9 cellular contexts compared by ENCODE assay signal in genomic region chr1:167631386-167631941, GRCh38. TPM values are rescaled to one million over a fixed set of nuclear protein-coding genes. Genes with fewer than 3 reads are reported as not detected.
DNase-seq lines count a peak whose midpoint lies in the region; ATAC-seq and TF ChIP-seq lines count a peak whose summit lies in the region.
"Had no signal": no experiment of that assay in that cellular context is flagged by ENCODE, and none has a peak within 500 bp of the region (broad histone marks: within the 10 kb centered on the region; RNA-seq: fewer than 3 reads in every experiment).

No MANE protein-coding gene starts in this region.

- H3K4me1 Mint-ChIP-seq in T-cell, result peaks cover 75 to 86% (median 84%) of the 10 kb centered on the region in 3 donors
- peaks cover 88 to 96% of the 10 kb centered on the region in 2 donors for H3K4me1 Mint-ChIP-seq in immature natural killer cell
- peaks cover 82% of the 10 kb centered on the region for H3K4me1 Mint-ChIP-seq in stimulated activated naive CD8-positive, alpha-beta T cell treated with anti-CD3 and anti-CD28 coated beads, Interleukin-15, Interleukin-2, amounts not matched to agents 100 ng/mL and 50 ng/mL, for 24 hours (ENCODE audit: low read depth)

- H3K9me3 Mint-ChIP-seq in T-cell, result no peaks in the 10 kb centered on the region
- H3K9me3 Mint-ChIP-seq in immature natural killer cell, result no peaks in the 10 kb centered on the region
- no peaks in the 10 kb centered on the region for H3K9me3 Mint-ChIP-seq in stimulated activated naive CD8-positive, alpha-beta T cell treated with anti-CD3 and anti-CD28 coated beads, Interleukin-15, Interleukin-2, amounts not matched to agents 100 ng/mL and 50 ng/mL, for 24 hours

- POLR2A ChIA-PET in T-cell (lab: Charles Lee), result interaction anchor here (0.7 to 1.1 kb wide), 3 partner anchors 9 to 44 kb away, joined by 3 read pairs; no protein-coding TSS in a partner anchor

- in situ Hi-C loops in GM13976 (cut with MboI; ENCODE audit: low sequenced_read_pairs, unreplicated experiment), result no loop called here

- H3K36me3 Mint-ChIP-seq in T-cell (peaks cover 20% of the 10 kb centered on the region), immature natural killer cell (peaks cover 9 to 19% (median 10%) of the 10 kb centered on the region in 3 donors)
- peaks cover 33% of the 10 kb centered on the region for H3K36me3 Mint-ChIP-seq in stimulated activated naive CD8-positive, alpha-beta T cell treated with anti-CD3 and anti-CD28 coated beads, Interleukin-15, Interleukin-2, amounts not matched to agents 100 ng/mL and 50 ng/mL, for 24 hours (ENCODE audit: low read depth)

- no peak for TF ChIP-seq CTCF in GM13976 (IDR thresholded peaks at IDR 0.05; ENCODE audit: borderline replicate concordance, control extremely low read depth, extremely low read depth, insufficient read depth, missing control alignments)

- H3K27ac Mint-ChIP-seq in T-cell, result peak overlapping the region; percentile 94 to 97
- H3K27ac Mint-ChIP-seq in immature natural killer cell, result peak overlapping the region; percentile 91 to 98 (median 95)
- H3K27ac Mint-ChIP-seq in stimulated activated naive CD8-positive, alpha-beta T cell treated with anti-CD3 and anti-CD28 coated beads, Interleukin-15, Interleukin-2, amounts not matched to agents 100 ng/mL and 50 ng/mL, for 24 hours, result peak overlapping the region; percentile 93

- ATAC-seq in GM21717 (IDR thresholded peaks at IDR 0.05; ENCODE audit: unreplicated experiment) (peak; percentile 17), T-cell (replicated peaks in 1 of 4) (no peak)

- H3K27me3 Mint-ChIP-seq in T-cell (no peaks in the 10 kb centered on the region), immature natural killer cell (ENCODE audit: low read depth in 3 of 3) (peaks cover 21 to 24% (median 22%) of the 10 kb centered on the region in 3 donors)
- H3K27me3 Mint-ChIP-seq in stimulated activated naive CD8-positive, alpha-beta T cell treated with anti-CD3 and anti-CD28 coated beads, Interleukin-15, Interleukin-2, amounts not matched to agents 100 ng/mL and 50 ng/mL, for 24 hours, result no peaks in the 10 kb centered on the region

- CTCF ChIA-PET in T-cell (lab: Charles Lee), result interaction anchor here (1.6 to 1.9 kb wide), 4 partner anchors 11 to 56 kb away, joined by 6 to 16 read pairs (median 6); no protein-coding TSS in a partner anchor

- no peak for DNase-seq in T-cell
- no peak for DNase-seq in immature natural killer cell
- DNase-seq in dermis blood vessel endothelial cell, result no peak
- DNase-seq in SHP77 treated with DMSO at 0.1 percent for 48 hours (lab: John Stamatoyannopoulos, UW), result no peak
- no peak for DNase-seq in GM13976 (ENCODE audit: low spot score)
- DNase-seq: NCI-H1930, pancreas had no signal

- H3K4me3 Mint-ChIP-seq in T-cell, result peak overlapping the region; percentile 91 to 95 (median 92)
- peak overlapping the region; percentile 90 to 96 (median 93) for H3K4me3 Mint-ChIP-seq in immature natural killer cell
- H3K4me3 Mint-ChIP-seq in stimulated activated naive CD8-positive, alpha-beta T cell treated with anti-CD3 and anti-CD28 coated beads, Interleukin-15, Interleukin-2, amounts not matched to agents 100 ng/mL and 50 ng/mL, for 24 hours, result peak overlapping the region; percentile 88

RNA-seq across cellular contexts. Expression of gene RCSD1, which starts 1.4 kb away (rescaled TPM):
- 100 to 1,000 TPM; 101 to 126 (median 107) TPM for total RNA-seq in T-cell
- 100 to 1,000 TPM in 2 of 3 donors, 10 to 100 TPM in 1; 96.2 to 179 (median 129) TPM for polyA plus RNA-seq in immature natural killer cell
- total RNA-seq in dermis blood vessel endothelial cell, result 49.2 and 55.7 TPM in 2 replicates
